Comparison of ENCODE assay signal across 8 cellular contexts in the genomic region with DNA sequence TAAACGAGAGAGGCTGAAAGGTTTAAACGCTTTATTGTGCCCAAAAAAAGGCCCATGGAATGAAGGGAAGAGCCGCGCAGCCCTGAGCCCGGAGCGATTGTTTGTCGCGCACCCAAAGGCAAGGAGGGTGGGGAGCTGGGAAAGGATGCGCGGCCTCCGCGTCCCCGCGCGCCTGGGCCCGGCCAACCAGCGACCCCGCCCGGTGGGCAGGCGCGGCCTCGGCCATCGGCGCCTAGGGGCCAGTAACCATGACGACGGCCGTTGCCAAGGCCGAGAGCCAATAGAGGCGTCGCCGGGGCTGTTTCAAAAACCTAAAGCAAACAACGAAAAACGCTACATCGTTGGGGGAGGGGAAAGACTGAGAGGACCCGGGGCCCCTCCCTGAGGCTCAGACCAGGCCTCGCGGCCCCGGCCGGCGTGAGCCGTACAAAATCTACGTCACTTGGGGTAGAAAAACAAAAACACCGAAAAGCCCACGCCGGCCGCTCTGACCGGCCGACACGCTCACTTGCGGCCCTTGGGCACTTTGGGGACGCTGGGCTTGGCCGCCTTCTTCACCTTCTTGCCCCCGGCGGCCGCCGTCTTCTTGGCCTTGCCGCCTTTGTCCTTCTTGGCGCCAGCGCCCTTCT. TPM values are rescaled to one million over a fixed set of nuclear protein-coding genes. Genes with fewer than 3 reads are reported as not detected.
A peak's percentile ranks its signal among the peaks of the same experiment; 100 is the strongest.
DNase-seq lines count a peak whose midpoint lies in the region; ATAC-seq and TF ChIP-seq lines count a peak whose summit lies in the region.

No MANE protein-coding gene starts in this region.

- H3K79me2 ChIP-seq in osteoblast (ENCODE audit: insufficient read depth, low read length) = peaks cover 7% of the 10 kb centered on the region

- no peaks in the 10 kb centered on the region for H3K27me3 ChIP-seq in heart left ventricle
- no peaks in the 10 kb centered on the region for H3K27me3 ChIP-seq in osteoblast (ENCODE audit: insufficient read depth, low read length)
- no peaks in the 10 kb centered on the region for H3K27me3 ChIP-seq in uterus

- H3K9ac ChIP-seq in SK-N-MC (ENCODE audit: insufficient read length) = peak overlapping the region; percentile 94

- H3K4me3 ChIP-seq in SK-N-MC = peak overlapping the region; percentile 91
- H3K4me3 ChIP-seq in heart left ventricle = peak overlapping the region; percentile 45 to 98 (median 90)
- H3K4me3 ChIP-seq in osteoblast (ENCODE audit: insufficient read depth, low read length) = peak overlapping the region; percentile 86
- peak overlapping the region; percentile 65 to 73 for H3K4me3 ChIP-seq in uterus

- H3K4me1 ChIP-seq in heart left ventricle (peaks cover 0 to 35% (median 21%) of the 10 kb centered on the region in 12 donors), osteoblast (ENCODE audit: insufficient read depth, low read length) (peaks cover 14% of the 10 kb centered on the region), uterus (peaks cover 0 to 4% of the 10 kb centered on the region in 2 donors)

- no peaks in the 10 kb centered on the region for H3K9me3 ChIP-seq in SK-N-MC (ENCODE audit: low read depth, low read length)
- H3K9me3 ChIP-seq in heart left ventricle = no peaks in the 10 kb centered on the region
- H3K9me3 ChIP-seq in osteoblast (ENCODE audit: low read depth, low read length) = no peaks in the 10 kb centered on the region
- H3K9me3 ChIP-seq in uterus = no peaks in the 10 kb centered on the region

- peak overlapping the region; percentile 87 for H3K4me2 ChIP-seq in osteoblast (ENCODE audit: insufficient read depth, low read length)

- TF ChIP-seq CTCF in heart left ventricle (IDR thresholded peaks at IDR 0.05) (peak in 8 of 12 donors; percentile 20 to 60 (median 32)), osteoblast (IDR thresholded peaks at IDR 0.05; ENCODE audit: extremely low read depth, low read depth, low read length) (peak; percentile 5), uterus (IDR thresholded peaks at IDR 0.05) (peak in 2 of 4 experiments; percentile 30 to 31)

- peak overlapping the region; percentile 55 for H3K27ac ChIP-seq in SK-N-MC
- peak overlapping the region; percentile 92 for H3K27ac ChIP-seq in angular gyrus (ENCODE audit: low read depth, low read length)
- peak overlapping the region; percentile 75 to 97 (median 92) for H3K27ac ChIP-seq in heart left ventricle
- peak overlapping the region; percentile 71 for H3K27ac ChIP-seq in osteoblast (ENCODE audit: low read depth, low read length)
- H3K27ac ChIP-seq in uterus = peak overlapping the region; percentile 93 to 95

- peaks cover 4% of the 10 kb centered on the region for H4K20me1 ChIP-seq in osteoblast (ENCODE audit: insufficient read depth, low read length)

- H2AFZ ChIP-seq in osteoblast (ENCODE audit: low read length) = peak overlapping the region; percentile 81

- WGBS in heart left ventricle, 4 donors = 0 to 1% (median 0%) methylated on average over 36 to 59 of the region's 59 CpGs

- H3K36me3 ChIP-seq in SK-N-MC (ENCODE audit: insufficient read depth, low read length) = no peaks in the 10 kb centered on the region
- H3K36me3 ChIP-seq in heart left ventricle = peaks cover 0 to 8% (median 0%) of the 10 kb centered on the region in 9 donors
- H3K36me3 ChIP-seq in osteoblast (ENCODE audit: insufficient read depth, low read length) = no peaks in the 10 kb centered on the region
- no peaks in the 10 kb centered on the region for H3K36me3 ChIP-seq in uterus

- TF ChIP-seq POLR2A in heart left ventricle (IDR thresholded peaks at IDR 0.05) = peak in 1 of 2 donors; percentile 47
- TF ChIP-seq POLR2A in uterus (IDR thresholded peaks at IDR 0.05) = peak; percentile 22 to 45

- DNase-seq in Ammon's horn (ENCODE audit: low spot score) (peak; percentile 93), NCI-H1048 (lab: John Stamatoyannopoulos, UW) (peak; percentile 36), SK-N-MC (ENCODE audit: low read depth, low spot score) (no peak), heart left ventricle (peak; percentile 87 to 92 (median 92)), osteoblast (ENCODE audit: insufficient read length, low spot score, missing footprints) (peak; percentile 99), uterus (peak; percentile 90 to 92)

- ATAC-seq in GM19438 (IDR thresholded peaks at IDR 0.05; ENCODE audit: low read depth, unreplicated experiment) = peak; percentile 34
- peak; percentile 69 to 80 (median 70) for ATAC-seq in heart left ventricle

- intact Hi-C loops in heart left ventricle (cut with DNase I) = loop anchor here in 7 of 10 donors (1.0 to 5.0 kb wide), 3 partner anchors 36 to 38 kb away; partner anchors contain the start of gene HMCES (in 6 of the 7)
- intact Hi-C loops in uterus (cut with DNase I; ENCODE audit: low total_unique reads) = loop anchor here (5.0 kb wide), 1 partner anchor 38 kb away; the partner anchor contains the start of gene HMCES

RNA-seq across cellular contexts. Expression of gene HMCES, which starts 36.2 kb away (rescaled TPM):
- total RNA-seq in heart left ventricle (10 to 100 TPM; 30.0 to 46.3 (median 37.7) TPM), osteoblast (10.5 and 11.8 TPM in 2 replicates), uterus (10 to 100 TPM in 3 of 4 donors, 1 to 10 TPM in 1; 2.0 to 42.9 (median 28.3) TPM)
- polyA plus RNA-seq in heart left ventricle = 10 to 100 TPM; 30.7 to 46.6 TPM
